Comparison of ENCODE assay signal across 8 cellular contexts in genomic region chr14:89720741-89721315, GRCh38.
DNase-seq lines count a peak whose midpoint lies in the region; ATAC-seq and TF ChIP-seq lines count a peak whose summit lies in the region.

No MANE protein-coding gene starts in this region.

- TF ChIP-seq EP300 in tibial nerve (IDR thresholded peaks at IDR 0.05), result peak in 1 of 2 donors; percentile 75

- no peak overlapping the region for H3K4me3 ChIP-seq in mucosa of descending colon
- H3K4me3 ChIP-seq in tibial nerve, result no peak overlapping the region

- peak; percentile 91 for DNase-seq in SKM-1 treated with dmso at 0.1 percent for 144 hours (lab: John Stamatoyannopoulos, UW; ENCODE audit: unreplicated experiment)
- DNase-seq in activated naive CD4-positive, alpha-beta T cell treated with anti-CD3 and anti-CD28 coated beads, Interleukin-2, amount 50 U/mL, for 72 hours (ENCODE audit: low spot score in 2 of 2), result peak; percentile 30 to 71
- DNase-seq in mucosa of descending colon, result peak; percentile 40 to 75 (median 45)
- DNase-seq in tibial nerve (ENCODE audit: low spot score in 2 of 2), result peak in 1 of 2 donors; percentile 14
- no peak for DNase-seq in HPDE6-E6E7 (ENCODE audit: extremely low spot score)
- DNase-seq in DMS 273 (lab: John Stamatoyannopoulos, UW; ENCODE audit: unreplicated experiment), result no peak

- no peaks in the 10 kb centered on the region for H3K36me3 ChIP-seq in mucosa of descending colon (ENCODE audit: low read depth)
- H3K36me3 ChIP-seq in tibial nerve, result no peaks in the 10 kb centered on the region

- 39 to 56% methylated on average over 7 of the region's 7 CpGs for WGBS in tibial nerve, 2 donors

- no peak for TF ChIP-seq POLR2A in tibial nerve (IDR thresholded peaks at IDR 0.05)

- peak overlapping the region; percentile 92 to 93 for H3K27ac Mint-ChIP-seq in activated naive CD4-positive, alpha-beta T cell treated with anti-CD3 and anti-CD28 coated beads, Interleukin-2, amount 50 U/mL, for 72 hours

- ATAC-seq in GM18517 (IDR thresholded peaks at IDR 0.05; ENCODE audit: unreplicated experiment) (peak; percentile 85), HG02973 (IDR thresholded peaks at IDR 0.05; ENCODE audit: unreplicated experiment) (peak; percentile 56), mucosa of descending colon (peak; percentile 86)
- peak; percentile 80 to 84 for ATAC-seq in activated naive CD4-positive, alpha-beta T cell treated with anti-CD3 and anti-CD28 coated beads, Interleukin-2, amount 50 U/mL, for 72 hours

- H3K27ac ChIP-seq in tibial nerve, result peak overlapping the region in 3 of 4 donors; percentile 39 to 52 (median 41)

- H3K27me3 ChIP-seq in tibial nerve, result no peaks in the 10 kb centered on the region

- H3K36me3 Mint-ChIP-seq in activated naive CD4-positive, alpha-beta T cell treated with anti-CD3 and anti-CD28 coated beads, Interleukin-2, amount 50 U/mL, for 72 hours, result peaks cover 21 to 25% of the 10 kb centered on the region in 2 donors

- intact Hi-C loops in mucosa of descending colon (cut with DNase I, micrococcal nuclease), result no loop called here

- TF ChIP-seq CTCF in mucosa of descending colon (IDR thresholded peaks at IDR 0.05), result no peak
- TF ChIP-seq CTCF in tibial nerve (IDR thresholded peaks at IDR 0.05), result no peak

- H3K9me3 ChIP-seq in mucosa of descending colon (no peaks in the 10 kb centered on the region), tibial nerve (no peaks in the 10 kb centered on the region)

- H3K4me1 ChIP-seq in mucosa of descending colon (ENCODE audit: low read depth) (peaks cover 9% of the 10 kb centered on the region), tibial nerve (peaks cover 0 to 25% (median 7%) of the 10 kb centered on the region in 4 donors)

- H3K9me3 Mint-ChIP-seq in activated naive CD4-positive, alpha-beta T cell treated with anti-CD3 and anti-CD28 coated beads, Interleukin-2, amount 50 U/mL, for 72 hours, result peaks cover 6 to 19% of the 10 kb centered on the region in 2 donors

Comparison
In these comparisons a context has a peak if more than half of its experiments do, and no peak if none do; other contexts are left out.
1. DNase-seq: peak in SKM-1 treated with dmso at 0.1 percent for 144 hours (single experiment), activated naive CD4-positive, alpha-beta T cell treated with anti-CD3 and anti-CD28 coated beads, Interleukin-2, amount 50 U/mL, for 72 hours (2 of 2) and mucosa of descending colon (3 of 3); none in HPDE6-E6E7 (single experiment) and DMS 273 (single experiment).
2. Peak in every context shown above with its lines, with median percentiles within 50 percentile points of each other: ATAC-seq.